ENCODE assay signal across 12 cellular contexts in the genomic region with DNA sequence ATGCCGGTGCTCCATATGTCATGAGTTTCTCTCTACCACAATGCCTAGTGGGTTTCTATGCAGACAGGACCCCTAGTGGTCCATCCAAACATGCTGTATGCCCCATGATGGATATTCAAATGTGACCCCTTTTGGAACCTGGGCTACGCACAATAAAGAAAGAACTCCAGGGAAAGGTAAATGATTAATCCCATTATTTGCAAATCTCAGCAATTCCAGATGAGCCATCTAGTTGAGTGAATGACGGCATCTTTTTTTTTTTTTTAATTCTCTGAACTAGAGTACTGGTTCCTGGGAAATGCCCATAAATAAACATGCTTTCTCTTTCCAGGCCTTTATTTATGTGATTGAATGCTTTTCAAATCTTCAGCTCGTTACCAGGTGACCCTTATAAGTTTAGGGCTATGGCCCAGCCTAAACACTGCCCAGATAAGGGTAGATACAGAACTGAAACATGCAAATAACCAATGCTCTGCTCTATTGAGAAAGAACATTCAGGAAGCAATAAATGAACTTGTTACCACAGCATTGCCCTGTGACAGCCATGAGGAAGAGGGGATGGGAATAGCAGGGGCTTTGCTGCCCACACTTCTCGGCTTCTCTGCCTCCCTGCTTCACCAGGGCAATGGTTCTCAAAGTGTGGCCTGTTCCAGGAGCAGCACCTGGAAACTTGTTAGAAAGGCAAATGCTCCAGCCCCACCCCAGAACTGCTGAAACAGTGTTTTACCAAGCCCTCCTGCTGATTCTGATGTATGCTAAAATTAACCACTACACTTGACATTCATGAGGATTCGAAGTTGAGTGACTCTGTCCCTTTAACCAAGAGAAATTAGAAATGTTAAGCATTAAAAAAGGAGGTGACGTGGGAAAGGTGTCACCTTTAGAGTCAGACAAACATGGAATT.
DNase-seq lines count a peak whose midpoint lies in the region; ATAC-seq and TF ChIP-seq lines count a peak whose summit lies in the region.
"Had no signal": no experiment of that assay in that cellular context is flagged by ENCODE, and none has a peak within 500 bp of the region (broad histone marks: within the 10 kb centered on the region; RNA-seq: fewer than 3 reads in every experiment).

No MANE protein-coding gene starts in this region.

- TF ChIP-seq EP300 in tibial nerve (IDR thresholded peaks at IDR 0.05), result no peak

- DNase-seq in left kidney (ENCODE audit: low read depth, low spot score) (peak; percentile 63), tibial nerve (ENCODE audit: low spot score in 2 of 2) (no peak), adrenal gland (no peak), midbrain (lab: John Stamatoyannopoulos, UW) (no peak)
- DNase-seq in activated T-cell treated with anti-CD3 and anti-CD28 coated beads, Interleukin-2, amount 50 U/mL, for 72 hours, result no peak
- DNase-seq: effector CD8-positive, alpha-beta T cell; NCI-H1105 treated with DMSO at 0.1 percent for 48 hours; uterus had no signal

- no peak overlapping the region for H3K4me3 Mint-ChIP-seq in activated T-cell treated with anti-CD3 and anti-CD28 coated beads, Interleukin-2, amount 50 U/mL, for 72 hours
- H3K4me3 Mint-ChIP-seq: activated naive CD8-positive, alpha-beta T cell had no signal

- peaks cover 6 to 14% of the 10 kb centered on the region in 2 donors for H3K9me3 Mint-ChIP-seq in activated T-cell treated with anti-CD3 and anti-CD28 coated beads, Interleukin-2, amount 50 U/mL, for 72 hours

- no peaks in the 10 kb centered on the region for H3K4me1 Mint-ChIP-seq in activated T-cell treated with anti-CD3 and anti-CD28 coated beads, Interleukin-2, amount 50 U/mL, for 72 hours (ENCODE audit: low read depth)

- TF ChIP-seq POLR2A in tibial nerve (IDR thresholded peaks at IDR 0.05) (no peak), adrenal gland (IDR thresholded peaks at IDR 0.05) (no peak)

- intact Hi-C loops in adrenal gland (cut with DNase I), result no loop called here

- no peak overlapping the region for H3K27ac Mint-ChIP-seq in activated T-cell treated with anti-CD3 and anti-CD28 coated beads, Interleukin-2, amount 50 U/mL, for 72 hours
- H3K27ac Mint-ChIP-seq: activated naive CD8-positive, alpha-beta T cell had no signal

- H3K27me3 Mint-ChIP-seq in activated T-cell treated with anti-CD3 and anti-CD28 coated beads, Interleukin-2, amount 50 U/mL, for 72 hours (ENCODE audit: low read depth), result no peaks in the 10 kb centered on the region
- H3K27me3 Mint-ChIP-seq: activated naive CD8-positive, alpha-beta T cell had no signal

- H3K4me1 ChIP-seq in tibial nerve, result peaks cover 0 to 9% (median 3%) of the 10 kb centered on the region in 4 donors
- H3K4me1 ChIP-seq in adrenal gland (replicated peaks in 1 of 2), result no peaks in the 10 kb centered on the region
- H3K4me1 ChIP-seq: uterus had no signal

- WGBS in tibial nerve, 2 donors, result 73 to 74% methylated on average over 7 of the region's 7 CpGs
- WGBS in adrenal gland, 4 donors, result 67 to 77% (median 74%) methylated on average over 7 of the region's 7 CpGs

- no peaks in the 10 kb centered on the region for H3K36me3 Mint-ChIP-seq in activated T-cell treated with anti-CD3 and anti-CD28 coated beads, Interleukin-2, amount 50 U/mL, for 72 hours (ENCODE audit: insufficient read depth in 2 of 2)
- H3K36me3 Mint-ChIP-seq: activated naive CD8-positive, alpha-beta T cell had no signal

- ATAC-seq in GM18867 (IDR thresholded peaks at IDR 0.05; ENCODE audit: unreplicated experiment) (peak; percentile 99), GM21576 (IDR thresholded peaks at IDR 0.05; ENCODE audit: unreplicated experiment) (peak; percentile 95), HG03175 (IDR thresholded peaks at IDR 0.05; ENCODE audit: unreplicated experiment) (peak; percentile 98)
- no peak for ATAC-seq in activated T-cell treated with anti-CD3 and anti-CD28 coated beads, Interleukin-2, amount 50 U/mL, for 72 hours (replicated peaks in 1 of 2)

- H3K27ac ChIP-seq in tibial nerve, result no peak overlapping the region
- H3K27ac ChIP-seq in adrenal gland, result no peak overlapping the region
- H3K27ac ChIP-seq: uterus had no signal

- H3K9me3 ChIP-seq in tibial nerve (peaks cover 0 to 10% (median 0%) of the 10 kb centered on the region in 4 donors), adrenal gland (replicated peaks in 1 of 3) (no peaks in the 10 kb centered on the region)
- H3K9me3 ChIP-seq: uterus had no signal

- H3K36me3 ChIP-seq in tibial nerve (no peaks in the 10 kb centered on the region), adrenal gland (replicated peaks in 1 of 2) (no peaks in the 10 kb centered on the region)
- H3K36me3 ChIP-seq: uterus had no signal

- TF ChIP-seq CTCF in tibial nerve (IDR thresholded peaks at IDR 0.05) (no peak), adrenal gland (IDR thresholded peaks at IDR 0.05) (no peak)

- H3K4me3 ChIP-seq in tibial nerve, result no peak overlapping the region
- H3K4me3 ChIP-seq in adrenal gland, result no peak overlapping the region
- H3K4me3 ChIP-seq: uterus had no signal

- H3K27me3 ChIP-seq in tibial nerve, result no peaks in the 10 kb centered on the region
- no peaks in the 10 kb centered on the region for H3K27me3 ChIP-seq in adrenal gland
- H3K27me3 ChIP-seq: uterus had no signal

Comparison
In these comparisons a context has a peak if more than half of its experiments do, and no peak if none do; other contexts are left out.
1. ATAC-seq: peak in GM18867 (single experiment), GM21576 (single experiment) and HG03175 (single experiment); none in activated T-cell treated with anti-CD3 and anti-CD28 coated beads, Interleukin-2, amount 50 U/mL, for 72 hours (0 of 2).